18 cellular contexts compared by ENCODE assay signal in the genomic region with DNA sequence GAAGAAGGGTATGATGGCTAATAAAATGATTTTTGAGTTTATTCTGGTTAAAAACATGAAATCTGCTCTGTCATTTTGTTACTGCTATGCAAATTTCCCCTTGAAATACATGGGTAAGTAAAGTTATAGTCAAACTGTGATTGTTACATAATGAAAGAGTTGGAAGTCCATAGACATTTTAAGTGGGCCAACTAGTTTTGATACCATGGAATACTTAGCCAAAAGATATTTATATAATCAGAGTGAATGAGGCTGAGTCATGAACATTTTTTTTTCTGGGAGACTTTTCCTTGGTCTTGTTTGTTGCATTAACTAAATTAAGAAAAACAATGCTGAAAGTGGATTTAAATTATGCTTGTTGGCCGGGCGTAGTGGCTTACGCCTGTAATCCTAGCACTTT.
"Had no signal": no experiment of that assay in that cellular context is flagged by ENCODE, and none has a peak within 500 bp of the region (broad histone marks: within the 10 kb centered on the region; RNA-seq: fewer than 3 reads in every experiment).

No MANE protein-coding gene starts in this region.

- H3K4me3 ChIP-seq: ascending aorta, smooth muscle cell had no signal

- H3K36me3 ChIP-seq: WERI-Rb-1 had no signal

- H3K4me2 ChIP-seq: smooth muscle cell had no signal

- H3K27me3 ChIP-seq: ascending aorta had no signal

- H3K27ac ChIP-seq: ascending aorta, WERI-Rb-1 had no signal

- H3K9me3 ChIP-seq: ascending aorta had no signal

- ATAC-seq: activated T-cell treated with anti-CD3 and anti-CD28 coated beads, Interleukin-2, amount 50 U/mL, for 72 hours; esophagus mucosa; stimulated activated effector memory CD8-positive, alpha-beta T cell treated with anti-CD3 and anti-CD28 coated beads, Interleukin-12 subunit alpha, Interleukin-12 subunit beta, amount 100 ng/mL, for 72 hours had no signal

- FAIRE-seq: keratinocyte had no signal

- H3K4me1 ChIP-seq: ascending aorta had no signal

- DNase-seq: activated CD4-positive, alpha-beta T cell treated with anti-CD3 and anti-CD28 coated beads for 1 hour; activated effector memory CD4-positive, alpha-beta T cell treated with anti-CD3 and anti-CD28 coated beads, Interleukin-2, amount 50 U/mL, for 16 hours; activated T-cell treated with anti-CD3 and anti-CD28 coated beads, Interleukin-2, amount 50 U/mL, for 72 hours; cerebellar nuclear complex; cortex of kidney; effector CD4-positive, alpha-beta T cell; foreskin fibroblast; hypothalamus; nephron progenitor cell; occipital lobe; right cardiac atrium; stimulated activated CD4-positive, alpha-beta T cell treated with anti-CD3 and anti-CD28 coated beads, Interleukin-4, amount 100 ng/mL, for 24 hours; WERI-Rb-1 had no signal
